Comparison of ENCODE assay signal across 17 cellular contexts in genomic region chrX:43970528-43970927, GRCh38. TPM values are rescaled to one million over a fixed set of nuclear protein-coding genes. Genes with fewer than 3 reads are reported as not detected.
DNase-seq lines count a peak whose midpoint lies in the region; ATAC-seq and TF ChIP-seq lines count a peak whose summit lies in the region.
"Had no signal": no experiment of that assay in that cellular context is flagged by ENCODE, and none has a peak within 500 bp of the region (broad histone marks: within the 10 kb centered on the region; RNA-seq: fewer than 3 reads in every experiment).

No MANE protein-coding gene starts in this region.

- ATAC-seq in GM18909 (IDR thresholded peaks at IDR 0.05; ENCODE audit: poor library complexity, unreplicated experiment) = no peak
- ATAC-seq: GM23338, T-helper 17 cell had no signal

- peaks cover 0 to 5% (median 0%) of the 10 kb centered on the region in 5 experiments for H3K9me3 Mint-ChIP-seq in brain
- no peaks in the 10 kb centered on the region for H3K9me3 Mint-ChIP-seq in activated T-helper 1 cell treated with anti-CD3 and anti-CD28 coated beads, Interleukin-12 subunit alpha, Interleukin-12 subunit beta, Interleukin-2, Interleukin-4 antibody, amounts not matched to agents 30 ng/mL and 10 ng/mL and 1 ng/mL, durations not matched to agents 14 hours and 24 hours and 36 hours
- H3K9me3 Mint-ChIP-seq: GM23338 had no signal

- peak overlapping the region in 4 of 5 experiments; percentile 11 to 84 (median 74) for H3K4me3 Mint-ChIP-seq in brain
- H3K4me3 Mint-ChIP-seq in activated T-helper 1 cell treated with anti-CD3 and anti-CD28 coated beads, Interleukin-12 subunit alpha, Interleukin-12 subunit beta, Interleukin-2, Interleukin-4 antibody, amounts not matched to agents 30 ng/mL and 10 ng/mL and 1 ng/mL, durations not matched to agents 14 hours and 24 hours and 36 hours = no peak overlapping the region
- H3K4me3 Mint-ChIP-seq: GM23338, T-helper 17 cell had no signal

- TF ChIP-seq CTCF in brain (conservative IDR thresholded peaks at IDR 0.05) = no peak

- H3K36me3 Mint-ChIP-seq in brain = no peaks in the 10 kb centered on the region
- no peaks in the 10 kb centered on the region for H3K36me3 Mint-ChIP-seq in activated T-helper 1 cell treated with anti-CD3 and anti-CD28 coated beads, Interleukin-12 subunit alpha, Interleukin-12 subunit beta, Interleukin-2, Interleukin-4 antibody, amounts not matched to agents 30 ng/mL and 10 ng/mL and 1 ng/mL, durations not matched to agents 14 hours and 24 hours and 36 hours (ENCODE audit: low read depth)

- intact Hi-C loops in activated T-helper 1 cell treated with anti-CD3 and anti-CD28 coated beads, Interleukin-12 subunit alpha, Interleukin-12 subunit beta, Interleukin-2, Interleukin-4 antibody, amounts not matched to agents 30 ng/mL and 10 ng/mL and 1 ng/mL, durations not matched to agents 14 hours and 24 hours and 36 hours (cut with micrococcal nuclease) = no loop called here

- H3K27me3 Mint-ChIP-seq in brain = peaks cover 3% of the 10 kb centered on the region
- peaks cover 4% of the 10 kb centered on the region for H3K27me3 Mint-ChIP-seq in activated T-helper 1 cell treated with anti-CD3 and anti-CD28 coated beads, Interleukin-12 subunit alpha, Interleukin-12 subunit beta, Interleukin-2, Interleukin-4 antibody, amounts not matched to agents 30 ng/mL and 10 ng/mL and 1 ng/mL, durations not matched to agents 14 hours and 24 hours and 36 hours (ENCODE audit: insufficient read depth)

- H3K27ac Mint-ChIP-seq in brain = peak overlapping the region in 4 of 5 experiments; percentile 72 to 98 (median 94)
- no peak overlapping the region for H3K27ac Mint-ChIP-seq in activated T-helper 1 cell treated with anti-CD3 and anti-CD28 coated beads, Interleukin-12 subunit alpha, Interleukin-12 subunit beta, Interleukin-2, Interleukin-4 antibody, amounts not matched to agents 30 ng/mL and 10 ng/mL and 1 ng/mL, durations not matched to agents 14 hours and 24 hours and 36 hours
- H3K27ac Mint-ChIP-seq: GM23338, T-helper 17 cell had no signal

- DNase-seq in AG20443 (ENCODE audit: low spot score) = peak; percentile 29
- DNase-seq in M059J (ENCODE audit: low read depth) = peak; percentile 84
- peak; percentile 76 for DNase-seq in kidney tubule cell (ENCODE audit: low spot score)
- DNase-seq in islet precursor cell = no peak
- no peak for DNase-seq in activated T-helper 1 cell treated with anti-CD3 and anti-CD28 coated beads, Interleukin-12 subunit alpha, Interleukin-12 subunit beta, Interleukin-2, Interleukin-4 antibody, amounts not matched to agents 30 ng/mL and 10 ng/mL and 1 ng/mL, durations not matched to agents 14 hours and 24 hours and 36 hours (ENCODE audit: low spot score)
- DNase-seq in NCI-H1417 treated with DMSO at 0.1 percent for 48 hours (lab: John Stamatoyannopoulos, UW) = no peak
- DNase-seq: activated CD4-positive, alpha-beta T cell treated with anti-CD3 and anti-CD28 coated beads for 48 hours; activated T-cell treated with anti-CD3 and anti-CD28 coated beads, Interleukin-2, amount 50 U/mL, for 1 hour; BE2C; DND-41; kidney; NCI-H2227 treated with DMSO at 0.1 percent for 48 hours; stimulated activated CD4-positive, alpha-beta T cell treated with anti-CD3 and anti-CD28 coated beads, Interleukin-2, amount 100 ng/mL, for 48 hours; T-helper 17 cell had no signal

- H3K4me1 Mint-ChIP-seq in brain = peaks cover 64% of the 10 kb centered on the region
- peaks cover 10% of the 10 kb centered on the region for H3K4me1 Mint-ChIP-seq in activated T-helper 1 cell treated with anti-CD3 and anti-CD28 coated beads, Interleukin-12 subunit alpha, Interleukin-12 subunit beta, Interleukin-2, Interleukin-4 antibody, amounts not matched to agents 30 ng/mL and 10 ng/mL and 1 ng/mL, durations not matched to agents 14 hours and 24 hours and 36 hours (ENCODE audit: low read depth)

RNA-seq across cellular contexts. Expression of gene NDP, which starts 2.7 kb away (rescaled TPM):
- total RNA-seq in M059J (2014; rRNA removed; shearing (Covaris generic)) = 29.2 and 39.7 TPM in 2 replicates
- 8.7 TPM for polyA plus RNA-seq in brain (ENCODE audit: insufficient read depth, low read depth, low replicate concordance)
- total RNA-seq in activated T-helper 1 cell treated with anti-CD3 and anti-CD28 coated beads, Interleukin-12 subunit alpha, Interleukin-12 subunit beta, Interleukin-2, Interleukin-4 antibody, amounts not matched to agents 30 ng/mL and 10 ng/mL and 1 ng/mL, durations not matched to agents 14 hours and 24 hours and 36 hours = not detected in 2 replicates
- total RNA-seq: kidney, T-helper 17 cell had no signal
- polyA plus RNA-seq: GM23338 had no signal

Comparison
In these comparisons a context has a peak if more than half of its experiments do, and no peak if none do; other contexts are left out.
1. DNase-seq: peak in AG20443 (single experiment), M059J (single experiment) and kidney tubule cell (single experiment); none in islet precursor cell (single experiment), activated T-helper 1 cell treated with anti-CD3 and anti-CD28 coated beads, Interleukin-12 subunit alpha, Interleukin-12 subunit beta, Interleukin-2, Interleukin-4 antibody, amounts not matched to agents 30 ng/mL and 10 ng/mL and 1 ng/mL, durations not matched to agents 14 hours and 24 hours and 36 hours (single experiment) and NCI-H1417 treated with DMSO at 0.1 percent for 48 hours (single experiment).
2. RNA of gene NDP, which starts 2.7 kb away (total RNA-seq): 29.2 to 39.7 TPM in M059J; not detected in activated T-helper 1 cell treated with anti-CD3 and anti-CD28 coated beads, Interleukin-12 subunit alpha, Interleukin-12 subunit beta, Interleukin-2, Interleukin-4 antibody, amounts not matched to agents 30 ng/mL and 10 ng/mL and 1 ng/mL, durations not matched to agents 14 hours and 24 hours and 36 hours; every median in the first group is over 10 times any median in the second.